11 cellular contexts compared by ENCODE assay signal in the genomic region with DNA sequence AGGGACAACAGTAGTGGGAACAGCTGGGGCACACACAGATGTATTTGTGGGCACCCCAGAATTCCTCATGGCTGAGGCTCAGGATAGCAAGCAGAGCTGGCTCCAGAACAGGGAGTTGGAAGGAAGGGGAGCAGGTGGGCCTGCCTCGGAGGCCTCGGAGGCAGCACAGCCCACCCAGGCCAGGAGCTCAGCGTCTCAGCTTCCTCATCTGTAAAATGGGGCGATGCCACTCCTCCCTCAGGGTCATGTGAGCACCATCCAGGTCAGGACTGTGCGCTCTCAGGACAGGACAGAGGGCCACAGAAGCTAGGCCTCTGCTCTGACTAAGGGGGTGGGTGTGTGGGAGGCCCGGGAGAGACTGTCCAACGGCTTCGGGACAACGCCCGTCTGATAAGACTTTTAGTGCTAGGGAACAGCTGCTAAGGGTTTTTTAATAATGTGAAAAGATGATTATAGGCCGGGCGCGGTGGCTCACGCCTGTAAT.
A peak's percentile ranks its signal among the peaks of the same experiment; 100 is the strongest.
DNase-seq lines count a peak whose midpoint lies in the region; ATAC-seq and TF ChIP-seq lines count a peak whose summit lies in the region.
"Had no signal": no experiment of that assay in that cellular context is flagged by ENCODE, and none has a peak within 500 bp of the region (broad histone marks: within the 10 kb centered on the region; RNA-seq: fewer than 3 reads in every experiment).

No MANE protein-coding gene starts in this region.

- H3K9me3 ChIP-seq in heart left ventricle (no peaks in the 10 kb centered on the region), sigmoid colon (no peaks in the 10 kb centered on the region)

- H3K4me1 ChIP-seq in GM23338 (ENCODE audit: insufficient read depth) (peaks cover 63% of the 10 kb centered on the region), heart left ventricle (peaks cover 4 to 86% (median 62%) of the 10 kb centered on the region in 12 donors), sigmoid colon (peaks cover 0 to 97% (median 95%) of the 10 kb centered on the region in 4 donors)

- TF ChIP-seq EP300 in sigmoid colon (IDR thresholded peaks at IDR 0.05): no peak

- H3F3A ChIP-seq in GM23338 (replicated peaks; ENCODE audit: low read depth): peaks cover 7% of the 10 kb centered on the region; the same call in 1 of the 2 replicates

- no peak for TF ChIP-seq POLR2A in heart left ventricle (IDR thresholded peaks at IDR 0.05)
- TF ChIP-seq POLR2A in sigmoid colon (IDR thresholded peaks at IDR 0.05): no peak

- no peaks in the 10 kb centered on the region for H3K9me2 ChIP-seq in GM23338 (ENCODE audit: insufficient read depth)

- POLR2A ChIA-PET in activated CD4-positive, alpha-beta memory T cell treated with anti-CD3 and anti-CD28 coated beads for 36 hours (lab: Charles Lee): interaction anchor here (0.8 to 1.8 kb wide), 7 partner anchors 9 to 106 kb away, joined by 3 to 8 read pairs (median 3); partner anchors contain the start of gene HDAC4

- H3K27me3 ChIP-seq in GM23338 (ENCODE audit: insufficient read depth): no peaks in the 10 kb centered on the region
- no peaks in the 10 kb centered on the region for H3K27me3 ChIP-seq in heart left ventricle
- no peaks in the 10 kb centered on the region for H3K27me3 ChIP-seq in sigmoid colon

- H3K9me3 Mint-ChIP-seq in GM23338: no peaks in the 10 kb centered on the region; the same call in 2 of the 3 replicates
- no peaks in the 10 kb centered on the region for H3K9me3 Mint-ChIP-seq in activated CD4-positive, alpha-beta memory T cell treated with anti-CD3 and anti-CD28 coated beads for 36 hours

- peaks cover 5% of the 10 kb centered on the region; the same call in 2 of the 3 replicates for H3K36me3 Mint-ChIP-seq in GM23338 (ENCODE audit: low read depth)
- H3K36me3 Mint-ChIP-seq in activated CD4-positive, alpha-beta memory T cell treated with anti-CD3 and anti-CD28 coated beads for 36 hours: peaks cover 3% of the 10 kb centered on the region

- no peak overlapping the region for H2AFZ ChIP-seq in GM23338

- intact Hi-C loops in activated CD4-positive, alpha-beta memory T cell treated with anti-CD3 and anti-CD28 coated beads for 36 hours (cut with micrococcal nuclease): loop anchor here (2.0 kb wide), 1 partner anchor 26 kb away; no protein-coding TSS in a partner anchor
- intact Hi-C loops in heart left ventricle (cut with DNase I) (loop anchor here in 1 of 10 donors (5.0 kb wide), 1 partner anchor 142 kb away; no protein-coding TSS in a partner anchor), sigmoid colon (cut with DNase I) (no loop called here)

- WGBS in heart left ventricle, 4 donors: 70 to 87% (median 77%) methylated on average over 11 to 14 of the region's 14 CpGs
- WGBS in sigmoid colon, 2 donors: 28 to 72% methylated on average over 14 of the region's 14 CpGs

- H3K27ac Mint-ChIP-seq in GM23338: peak overlapping the region; percentile 92
- H3K27ac Mint-ChIP-seq in activated CD4-positive, alpha-beta memory T cell treated with anti-CD3 and anti-CD28 coated beads for 36 hours: no peak overlapping the region

- H3K36me3 ChIP-seq in GM23338 (ENCODE audit: insufficient read depth) (no peaks in the 10 kb centered on the region), heart left ventricle (no peaks in the 10 kb centered on the region), sigmoid colon (no peaks in the 10 kb centered on the region)

- H4K20me1 ChIP-seq in GM23338 (replicated peaks; ENCODE audit: insufficient read depth): no peaks in the 10 kb centered on the region; the same call in none of the 2 replicates

- H3K4me1 Mint-ChIP-seq in GM23338: peaks cover 83% of the 10 kb centered on the region
- H3K4me1 Mint-ChIP-seq in activated CD4-positive, alpha-beta memory T cell treated with anti-CD3 and anti-CD28 coated beads for 36 hours (ENCODE audit: low read depth): peaks cover 76% of the 10 kb centered on the region

- ATAC-seq in GM23338 (no peak), heart left ventricle (peak in 2 of 4 donors; percentile 29 to 48), GM19351 (IDR thresholded peaks at IDR 0.05; ENCODE audit: unreplicated experiment) (no peak), HG03460 (IDR thresholded peaks at IDR 0.05; ENCODE audit: unreplicated experiment) (no peak)

- DNase-seq in GM23338 (ENCODE audit: low spot score): no peak
- DNase-seq in activated CD4-positive, alpha-beta memory T cell treated with anti-CD3 and anti-CD28 coated beads for 36 hours: no peak
- DNase-seq in heart left ventricle: peak in 1 of 5 donors; percentile 44
- peak; percentile 64 for DNase-seq in sigmoid colon
- DNase-seq in NK-92 (lab: John Stamatoyannopoulos, UW; ENCODE audit: unreplicated experiment): no peak
- no peak for DNase-seq in AG20443 (ENCODE audit: low spot score)
- DNase-seq: NCI-H446 treated with DMSO at 0.1 percent for 48 hours, retina had no signal

- no peak for TF ChIP-seq CTCF in GM23338 (conservative IDR thresholded peaks at IDR 0.05; ENCODE audit: low read depth in 2 of 2)
- no peak for TF ChIP-seq CTCF in heart left ventricle (IDR thresholded peaks at IDR 0.05)
- no peak for TF ChIP-seq CTCF in sigmoid colon (IDR thresholded peaks at IDR 0.05)

- H3K4me3 Mint-ChIP-seq in GM23338: no peak overlapping the region; the same call in 2 of the 3 replicates
- H3K4me3 Mint-ChIP-seq in activated CD4-positive, alpha-beta memory T cell treated with anti-CD3 and anti-CD28 coated beads for 36 hours: peak overlapping the region; percentile 60

- H3K4me3 ChIP-seq in GM23338: no peak overlapping the region
- H3K4me3 ChIP-seq in heart left ventricle: no peak overlapping the region
- H3K4me3 ChIP-seq in sigmoid colon: no peak overlapping the region
- H3K4me3 ChIP-seq: SK-N-MC had no signal

- H3K27ac ChIP-seq in GM23338 (ENCODE audit: low read depth) (peak overlapping the region; percentile 39; the same call in 1 of the 2 replicates), heart left ventricle (peak overlapping the region in 8 of 12 donors; percentile 20 to 82 (median 30)), sigmoid colon (peak overlapping the region; percentile 45 to 97 (median 90))
- H3K27ac ChIP-seq: SK-N-MC had no signal

- no peak overlapping the region for H3K4me2 ChIP-seq in GM23338

- peaks cover 74% of the 10 kb centered on the region for H3K79me2 ChIP-seq in GM23338 (replicated peaks; ENCODE audit: insufficient read depth)

- H3K27me3 Mint-ChIP-seq in GM23338 (ENCODE audit: insufficient read depth, low read depth, poor library complexity): peaks cover 26% of the 10 kb centered on the region
- peaks cover 15% of the 10 kb centered on the region for H3K27me3 Mint-ChIP-seq in activated CD4-positive, alpha-beta memory T cell treated with anti-CD3 and anti-CD28 coated beads for 36 hours

- CTCF ChIA-PET in activated CD4-positive, alpha-beta memory T cell treated with anti-CD3 and anti-CD28 coated beads for 36 hours (lab: Charles Lee): interaction anchor here (0.5 to 2.4 kb wide), 12 partner anchors 9 to 1689 kb away, joined by 3 to 9 read pairs (median 4); no protein-coding TSS in a partner anchor

TF ChIP-seq in GM23338, 12 proteins besides CTCF, POLR2A, EP300 and RAD21:
- no peak for TF ChIP-seq ZNF114 (CRISPR knock-in tag; IDR thresholded peaks at IDR 0.05)
- TF ChIP-seq EZH2 (IDR thresholded peaks at IDR 0.05; ENCODE audit: low read depth, unreplicated experiment): no peak
- TF ChIP-seq CREB1 (CRISPR knock-in tag; IDR thresholded peaks at IDR 0.05; ENCODE audit: low read depth): no peak
- no peak for TF ChIP-seq NANOG (IDR thresholded peaks at IDR 0.05; ENCODE audit: borderline replicate concordance)
- TF ChIP-seq ZNF331 (CRISPR knock-in tag; IDR thresholded peaks at IDR 0.05; ENCODE audit: low read depth): no peak
- TF ChIP-seq REST (IDR thresholded peaks at IDR 0.05; ENCODE audit: unreplicated experiment): no peak

Comparison
In these comparisons a context has a peak if more than half of its experiments do, and no peak if none do; other contexts are left out.
1. H3K27ac ChIP-seq: peak in every context shown above with its lines; median percentile 90 in sigmoid colon; 39 in GM23338; 30 in heart left ventricle.